11 cellular contexts compared by ENCODE assay signal in genomic region chr5:172866802-172867748, GRCh38. TPM values are rescaled to one million over a fixed set of nuclear protein-coding genes. Genes with fewer than 3 reads are reported as not detected.
A peak's percentile ranks its signal among the peaks of the same experiment; 100 is the strongest.
DNase-seq lines count a peak whose midpoint lies in the region; ATAC-seq and TF ChIP-seq lines count a peak whose summit lies in the region.
"Had no signal": no experiment of that assay in that cellular context is flagged by ENCODE, and none has a peak within 500 bp of the region (broad histone marks: within the 10 kb centered on the region; RNA-seq: fewer than 3 reads in every experiment).

No MANE protein-coding gene starts in this region.

- CTCF ChIA-PET in Panc1 (lab: Charles Lee), result no interaction called here

- H2AFZ ChIP-seq in fibroblast of lung (ENCODE audit: low read length), result no peak overlapping the region

- H3K79me2 ChIP-seq in fibroblast of lung (ENCODE audit: control insufficient read depth, insufficient read depth, low read length), result peaks cover 39% of the 10 kb centered on the region

- DNase-seq in Panc1 (ENCODE audit: low read depth, low spot score) (no peak), fibroblast of lung (ENCODE audit: low read depth in 2 of 2) (peak; percentile 33 to 47), myocyte (ENCODE audit: low read depth) (peak; percentile 79), ureter (ENCODE audit: low spot score) (peak; percentile 66), omental fat pad (ENCODE audit: low spot score) (no peak), superior temporal gyrus (ENCODE audit: extremely low spot score) (no peak)
- DNase-seq: activated T-cell treated with anti-CD3 and anti-CD28 coated beads for 4 hours; central memory CD4-positive, alpha-beta T cell; stimulated activated CD4-positive, alpha-beta T cell treated with anti-CD3 and anti-CD28 coated beads, Interleukin-4, amount 100 ng/mL, for 4 hours had no signal

- H3K36me3 ChIP-seq in Panc1 (ENCODE audit: control insufficient read depth, insufficient read depth, low read length), result no peaks in the 10 kb centered on the region
- H3K36me3 ChIP-seq in fibroblast of lung (ENCODE audit: control insufficient read depth, insufficient read depth, low read length), result no peaks in the 10 kb centered on the region

- H3K4me3 ChIP-seq in Panc1 (ENCODE audit: low read depth in 2 of 2, low read length in 2 of 2), result no peak overlapping the region
- no peak overlapping the region for H3K4me3 ChIP-seq in fibroblast of lung (replicated peaks in 1 of 4; ENCODE audit: control extremely low read depth in 1 of 4, insufficient read depth in 1 of 4, low read depth in 3 of 4, low read length in 4 of 4)

- no peak overlapping the region for H3K4me2 ChIP-seq in fibroblast of lung (ENCODE audit: extremely low read depth, insufficient read depth, low read length)

- intact Hi-C loops in Panc1 (cut with micrococcal nuclease; ENCODE audit: unreplicated experiment), result loop anchor here (5.0 to 10.0 kb wide), 2 partner anchors 95 to 152 kb away; partner anchors contain the start of gene DUSP1

- ATAC-seq in Panc1, result 0 out of 2 replicates have a peak, but pooled peaks have one; percentile 3
- ATAC-seq in HG03025 (IDR thresholded peaks at IDR 0.05; ENCODE audit: low FRiP score, unreplicated experiment), result no peak
- ATAC-seq in omental fat pad (ENCODE audit: low FRiP score), result no peak
- ATAC-seq: natural killer cell treated with Interleukin-12 subunit alpha and Interleukin-12 subunit beta and Interleukin-15 and Interleukin-18, amount 100 ng/mL, for 72 hours had no signal

- no TSS peak for BruUV-seq in Panc1 (replicated peaks; lab: Mats Ljungman, UMichigan)

- POLR2A ChIA-PET in Panc1 (lab: Charles Lee), result no interaction called here

- H3K9me3 ChIP-seq in Panc1 (ENCODE audit: control insufficient read depth, insufficient read depth, low read depth, low read length), result no peaks in the 10 kb centered on the region
- H3K9me3 ChIP-seq in fibroblast of lung (ENCODE audit: control insufficient read depth, insufficient read depth, low read depth, low read length), result no peaks in the 10 kb centered on the region

- peaks cover 99% of the 10 kb centered on the region for H3K4me1 ChIP-seq in Panc1 (ENCODE audit: control insufficient read depth, insufficient read depth, low read length)
- H3K4me1 ChIP-seq in fibroblast of lung (ENCODE audit: control insufficient read depth, extremely low read depth, insufficient read depth, low read length), result peaks cover 51% of the 10 kb centered on the region

- H3K27me3 ChIP-seq in Panc1 (ENCODE audit: control insufficient read depth, insufficient read depth, low read length) (no peaks in the 10 kb centered on the region), fibroblast of lung (ENCODE audit: control insufficient read depth, insufficient read depth, low read length) (no peaks in the 10 kb centered on the region)

- in situ Hi-C loops in Panc1 (cut with HindIII; ENCODE audit: low pct_unique_long_range_greater_than_20kb, low sequenced_read_pairs), result no loop called here

- no peak overlapping the region for H3K9ac ChIP-seq in fibroblast of lung (ENCODE audit: insufficient read depth, low read length)

- TF ChIP-seq CTCF in Panc1 (IDR thresholded peaks at IDR 0.05) (no peak), fibroblast of lung (conservative IDR thresholded peaks at IDR 0.05 in 1 of 2, IDR thresholded peaks at IDR 0.05 in 1 of 2; ENCODE audit: low read depth in 1 of 2, low read length in 2 of 2) (no peak), omental fat pad (IDR thresholded peaks at IDR 0.05) (no peak)

- H3K27ac ChIP-seq in Panc1 (ENCODE audit: low read length) (peak overlapping the region; percentile 98), fibroblast of lung (ENCODE audit: insufficient read depth, low read length) (peak overlapping the region; percentile 94)

- H4K20me1 ChIP-seq in fibroblast of lung (ENCODE audit: control insufficient read depth, extremely low read depth, insufficient read depth, low read length), result no peaks in the 10 kb centered on the region

RNA-seq across cellular contexts. Expression of gene ERGIC1, which starts 33.0 kb away (rescaled TPM):
- total RNA-seq in Panc1 (2021; ENCODE audit: unreplicated experiment), result 206 TPM
- polyA plus RNA-seq in Panc1 (2012; ENCODE audit: insufficient read length), result 419 TPM
- 70.9 and 113 TPM in 2 replicates for total RNA-seq in fibroblast of lung
- polyA plus RNA-seq in fibroblast of lung, result 168 and 171 TPM in 2 replicates
- polyA plus RNA-seq in fibroblast of lung (2012), result 173 and 195 TPM in 2 replicates
- polyA minus RNA-seq in fibroblast of lung (ENCODE audit: low replicate concordance), result 269 and 362 TPM in 2 replicates
- total RNA-seq in myocyte, result 97.8 and 120 TPM in 2 replicates
- polyA plus RNA-seq in myocyte (2012), result 196 TPM
- 140 TPM for total RNA-seq in ureter
- total RNA-seq in omental fat pad, result 100 to 1,000 TPM in 3 of 4 donors, 10 to 100 TPM in 1; 98.8 to 227 (median 129) TPM

Comparison
In these comparisons a context has a peak if more than half of its experiments do, and no peak if none do; other contexts are left out.
1. DNase-seq: peak in fibroblast of lung (2 of 2), myocyte (single experiment) and ureter (single experiment); none in Panc1 (single experiment), omental fat pad (single experiment) and superior temporal gyrus (single experiment).